2 cellular contexts compared by ENCODE assay signal in genomic region chr12:43736921-43737440, GRCh38.
TF ChIP-seq lines count a peak whose summit lies in the region.

No MANE protein-coding gene starts in this region.

TF ChIP-seq in SK-N-SH, 30 proteins besides CTCF, POLR2A, EP300 and RAD21 (continued from another document):
- no peak for TF ChIP-seq USF1 (IDR thresholded peaks at IDR 0.05; ENCODE audit: borderline replicate concordance, low read depth)
- TF ChIP-seq GABPA (IDR thresholded peaks at IDR 0.05; ENCODE audit: low read depth): no peak
- TF ChIP-seq RXRA (IDR thresholded peaks at IDR 0.05; ENCODE audit: borderline replicate concordance, low read depth): no peak
- TF ChIP-seq GATA2 (CRISPR knock-in tag; IDR thresholded peaks at IDR 0.05): no peak
- TF ChIP-seq RFX5 (IDR thresholded peaks at IDR 0.05; ENCODE audit: low read length): no peak
- TF ChIP-seq ZBTB33 (IDR thresholded peaks at IDR 0.05; ENCODE audit: borderline replicate concordance, low read depth): no peak
- TF ChIP-seq TEAD4 (IDR thresholded peaks at IDR 0.05; ENCODE audit: borderline replicate concordance, insufficient read depth): no peak
- no peak for TF ChIP-seq YY1 (IDR thresholded peaks at IDR 0.05; ENCODE audit: low read depth)
- TF ChIP-seq USF2 (IDR thresholded peaks at IDR 0.05; ENCODE audit: borderline replicate concordance, low read depth, low read length): no peak
- no peak for TF ChIP-seq POLR2AphosphoS5 (IDR thresholded peaks at IDR 0.05; ENCODE audit: low read depth, low read length)
- TF ChIP-seq CHD2 (IDR thresholded peaks at IDR 0.05; ENCODE audit: low read length, partially characterized antibody): no peak
- no peak for TF ChIP-seq NRF1 (IDR thresholded peaks at IDR 0.05; ENCODE audit: low read depth, low read length)

TF ChIP-seq in SK-N-SH treated with all-trans-retinoic acid at 6 μM for 48 hours, 23 proteins besides CTCF, POLR2A, EP300 and RAD21 (continued from another document):
- TF ChIP-seq CSRNP3 (CRISPR knock-in tag; IDR thresholded peaks at IDR 0.05): no peak
- TF ChIP-seq ZFP3 (CRISPR knock-in tag; IDR thresholded peaks at IDR 0.05): no peak
- TF ChIP-seq ISL1 (CRISPR knock-in tag; IDR thresholded peaks at IDR 0.05): no peak
- no peak for TF ChIP-seq ZC3H10 (CRISPR knock-in tag; IDR thresholded peaks at IDR 0.05)
- no peak for TF ChIP-seq PPARA (CRISPR knock-in tag; IDR thresholded peaks at IDR 0.05; ENCODE audit: borderline replicate concordance)
